8 cellular contexts compared by ENCODE assay signal in the genomic region with DNA sequence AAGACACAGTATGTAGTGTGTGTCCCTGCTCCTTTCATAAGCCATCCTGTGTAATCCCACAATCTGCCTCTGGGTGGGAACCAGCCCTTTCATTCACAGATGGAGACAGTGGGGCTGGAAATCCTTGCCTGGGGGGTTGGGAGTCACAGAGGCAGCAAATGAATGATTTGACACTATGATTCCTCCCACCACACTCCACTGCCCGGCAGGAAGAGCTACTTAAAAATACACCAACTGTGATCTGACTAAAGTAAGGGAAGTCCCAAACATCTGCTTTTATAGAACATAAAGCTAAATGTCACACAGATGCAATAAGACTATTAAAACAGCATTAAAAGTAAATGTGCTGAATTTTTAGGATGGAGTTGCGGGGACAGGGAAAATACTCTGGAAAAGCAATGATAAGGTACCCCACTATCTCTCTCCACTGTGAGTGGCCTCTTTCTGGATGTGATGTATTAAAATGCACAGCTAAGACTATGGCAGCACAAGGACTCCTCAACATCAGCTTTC. TPM values are rescaled to one million over a fixed set of nuclear protein-coding genes. Genes with fewer than 3 reads are reported as not detected.
DNase-seq lines count a peak whose midpoint lies in the region; ATAC-seq and TF ChIP-seq lines count a peak whose summit lies in the region.

No MANE protein-coding gene starts in this region.

- peaks cover 42% of the 10 kb centered on the region for H3K4me1 ChIP-seq in skeletal muscle satellite cell (ENCODE audit: control insufficient read depth, insufficient read depth, low read length)

- H3K27me3 ChIP-seq in skeletal muscle satellite cell (ENCODE audit: control insufficient read depth, insufficient read depth, low read length) = no peaks in the 10 kb centered on the region

- H3K4me2 ChIP-seq in skeletal muscle satellite cell (ENCODE audit: low read length) = peak overlapping the region; percentile 93

- peaks cover 28% of the 10 kb centered on the region for H3K36me3 ChIP-seq in skeletal muscle satellite cell (ENCODE audit: insufficient read depth, low read length)

- H3K9me3 ChIP-seq in skeletal muscle satellite cell (replicated peaks; ENCODE audit: low read length) = no peaks in the 10 kb centered on the region

- CTCF ChIA-PET in activated naive CD4-positive, alpha-beta T cell treated with anti-CD3 and anti-CD28 coated beads, Interleukin-2, amount 10 ng/mL, durations not matched to agents 7 days and 5 days (lab: Charles Lee) = interaction anchor here (1.0 kb wide), 1 partner anchor 41 kb away, joined by 4 read pairs; no protein-coding TSS in a partner anchor

- H3K36me3 Mint-ChIP-seq in activated naive CD4-positive, alpha-beta T cell treated with anti-CD3 and anti-CD28 coated beads, Interleukin-2, amount 50 U/mL, for 24 hours = peaks cover 19% of the 10 kb centered on the region
- peaks cover 34% of the 10 kb centered on the region for H3K36me3 Mint-ChIP-seq in activated naive CD4-positive, alpha-beta T cell treated with anti-CD3 and anti-CD28 coated beads, Interleukin-2, amount 10 ng/mL, durations not matched to agents 7 days and 5 days

- no peak overlapping the region for H3K4me3 ChIP-seq in epithelial cell of esophagus (ENCODE audit: low read length)
- H3K4me3 ChIP-seq in skeletal muscle satellite cell (ENCODE audit: low read length) = no peak overlapping the region

- peak overlapping the region; percentile 19 for H3K4me3 Mint-ChIP-seq in activated naive CD4-positive, alpha-beta T cell treated with anti-CD3 and anti-CD28 coated beads, Interleukin-2, amount 50 U/mL, for 24 hours
- no peak overlapping the region for H3K4me3 Mint-ChIP-seq in activated naive CD4-positive, alpha-beta T cell treated with anti-CD3 and anti-CD28 coated beads, Interleukin-2, amount 10 ng/mL, durations not matched to agents 7 days and 5 days

- H3K27ac Mint-ChIP-seq in activated naive CD4-positive, alpha-beta T cell treated with anti-CD3 and anti-CD28 coated beads, Interleukin-2, amount 50 U/mL, for 24 hours = no peak overlapping the region
- no peak overlapping the region for H3K27ac Mint-ChIP-seq in activated naive CD4-positive, alpha-beta T cell treated with anti-CD3 and anti-CD28 coated beads, Interleukin-2, amount 10 ng/mL, durations not matched to agents 7 days and 5 days

- no peak overlapping the region for H3K9ac ChIP-seq in skeletal muscle satellite cell (ENCODE audit: low read depth, low read length)

- no peak for TF ChIP-seq CTCF in epithelial cell of esophagus (IDR thresholded peaks at IDR 0.05; ENCODE audit: insufficient read depth, low read depth, low read length, missing control alignments)

- H3K27me3 Mint-ChIP-seq in activated naive CD4-positive, alpha-beta T cell treated with anti-CD3 and anti-CD28 coated beads, Interleukin-2, amount 50 U/mL, for 24 hours = no peaks in the 10 kb centered on the region
- no peaks in the 10 kb centered on the region for H3K27me3 Mint-ChIP-seq in activated naive CD4-positive, alpha-beta T cell treated with anti-CD3 and anti-CD28 coated beads, Interleukin-2, amount 10 ng/mL, durations not matched to agents 7 days and 5 days

- no peak for ATAC-seq in HG02973 (IDR thresholded peaks at IDR 0.05; ENCODE audit: unreplicated experiment)

- DNase-seq in activated naive CD4-positive, alpha-beta T cell treated with anti-CD3 and anti-CD28 coated beads, Interleukin-2, amount 10 ng/mL, durations not matched to agents 7 days and 5 days = no peak
- DNase-seq in NCI-H82 (lab: John Stamatoyannopoulos, UW) (peak; percentile 86), epithelial cell of esophagus (ENCODE audit: low read depth) (peak; percentile 17), NCI-H526 (lab: John Stamatoyannopoulos, UW) (no peak), mucosa of gallbladder (ENCODE audit: low spot score) (no peak)

- H3K4me1 Mint-ChIP-seq in activated naive CD4-positive, alpha-beta T cell treated with anti-CD3 and anti-CD28 coated beads, Interleukin-2, amount 50 U/mL, for 24 hours = peaks cover 59% of the 10 kb centered on the region
- H3K4me1 Mint-ChIP-seq in activated naive CD4-positive, alpha-beta T cell treated with anti-CD3 and anti-CD28 coated beads, Interleukin-2, amount 10 ng/mL, durations not matched to agents 7 days and 5 days = peaks cover 44% of the 10 kb centered on the region

- no peaks in the 10 kb centered on the region for H3K9me3 Mint-ChIP-seq in activated naive CD4-positive, alpha-beta T cell treated with anti-CD3 and anti-CD28 coated beads, Interleukin-2, amount 50 U/mL, for 24 hours
- no peaks in the 10 kb centered on the region for H3K9me3 Mint-ChIP-seq in activated naive CD4-positive, alpha-beta T cell treated with anti-CD3 and anti-CD28 coated beads, Interleukin-2, amount 10 ng/mL, durations not matched to agents 7 days and 5 days

RNA-seq across cellular contexts. Expression of a gene that starts 4.3 kb away (rescaled TPM):
- total RNA-seq in skeletal muscle satellite cell (2012; rRNA removed) = 71.0 and 80.8 TPM in 2 replicates
- 68.0 TPM for total RNA-seq in mucosa of gallbladder

Comparison
In these comparisons a context has a peak if more than half of its experiments do, and no peak if none do; other contexts are left out.
1. DNase-seq: peak in NCI-H82 (single experiment) and epithelial cell of esophagus (single experiment); none in activated naive CD4-positive, alpha-beta T cell treated with anti-CD3 and anti-CD28 coated beads, Interleukin-2, amount 10 ng/mL, durations not matched to agents 7 days and 5 days (single experiment), NCI-H526 (0 of 2) and mucosa of gallbladder (single experiment).